In genomic region chr11:61924016-61924360, GRCh38 we compare ENCODE assay signal across 2 cellular contexts.
TF ChIP-seq lines count a peak whose summit lies in the region.

No MANE protein-coding gene starts in this region.

TF ChIP-seq in SK-N-SH, 30 proteins besides CTCF, POLR2A, EP300 and RAD21 (continued from another document):
- TF ChIP-seq, protein P1, sequence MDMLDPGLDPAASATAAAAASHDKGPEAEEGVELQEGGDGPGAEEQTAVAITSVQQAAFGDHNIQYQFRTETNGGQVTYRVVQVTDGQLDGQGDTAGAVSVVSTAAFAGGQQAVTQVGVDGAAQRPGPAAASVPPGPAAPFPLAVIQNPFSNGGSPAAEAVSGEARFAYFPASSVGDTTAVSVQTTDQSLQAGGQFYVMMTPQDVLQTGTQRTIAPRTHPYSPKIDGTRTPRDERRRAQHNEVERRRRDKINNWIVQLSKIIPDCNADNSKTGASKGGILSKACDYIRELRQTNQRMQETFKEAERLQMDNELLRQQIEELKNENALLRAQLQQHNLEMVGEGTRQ (IDR thresholded peaks at IDR 0.05; ENCODE audit: borderline replicate concordance, low read depth, low read length), result no peak
- TF ChIP-seq POLR2AphosphoS5 (IDR thresholded peaks at IDR 0.05; ENCODE audit: low read depth, low read length), result no peak
- TF ChIP-seq ZBTB33 (IDR thresholded peaks at IDR 0.05; ENCODE audit: borderline replicate concordance, low read depth), result no peak
- no peak for TF ChIP-seq REST (IDR thresholded peaks at IDR 0.05; ENCODE audit: low read depth, low read length)

TF ChIP-seq in SK-N-SH treated with all-trans-retinoic acid at 6 μM for 48 hours, 23 proteins besides CTCF, POLR2A, EP300 and RAD21 (continued from another document):
- no peak for TF ChIP-seq PPARA (CRISPR knock-in tag; IDR thresholded peaks at IDR 0.05; ENCODE audit: borderline replicate concordance)
- TF ChIP-seq, protein P2, sequence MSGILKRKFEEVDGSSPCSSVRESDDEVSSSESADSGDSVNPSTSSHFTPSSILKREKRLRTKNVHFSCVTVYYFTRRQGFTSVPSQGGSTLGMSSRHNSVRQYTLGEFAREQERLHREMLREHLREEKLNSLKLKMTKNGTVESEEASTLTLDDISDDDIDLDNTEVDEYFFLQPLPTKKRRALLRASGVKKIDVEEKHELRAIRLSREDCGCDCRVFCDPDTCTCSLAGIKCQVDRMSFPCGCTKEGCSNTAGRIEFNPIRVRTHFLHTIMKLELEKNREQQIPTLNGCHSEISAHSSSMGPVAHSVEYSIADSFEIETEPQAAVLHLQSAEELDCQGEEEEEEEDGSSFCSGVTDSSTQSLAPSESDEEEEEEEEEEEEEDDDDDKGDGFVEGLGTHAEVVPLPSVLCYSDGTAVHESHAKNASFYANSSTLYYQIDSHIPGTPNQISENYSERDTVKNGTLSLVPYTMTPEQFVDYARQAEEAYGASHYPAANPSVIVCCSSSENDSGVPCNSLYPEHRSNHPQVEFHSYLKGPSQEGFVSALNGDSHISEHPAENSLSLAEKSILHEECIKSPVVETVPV (CRISPR knock-in tag; IDR thresholded peaks at IDR 0.05), result no peak
